15 cellular contexts compared by ENCODE assay signal in the genomic region with DNA sequence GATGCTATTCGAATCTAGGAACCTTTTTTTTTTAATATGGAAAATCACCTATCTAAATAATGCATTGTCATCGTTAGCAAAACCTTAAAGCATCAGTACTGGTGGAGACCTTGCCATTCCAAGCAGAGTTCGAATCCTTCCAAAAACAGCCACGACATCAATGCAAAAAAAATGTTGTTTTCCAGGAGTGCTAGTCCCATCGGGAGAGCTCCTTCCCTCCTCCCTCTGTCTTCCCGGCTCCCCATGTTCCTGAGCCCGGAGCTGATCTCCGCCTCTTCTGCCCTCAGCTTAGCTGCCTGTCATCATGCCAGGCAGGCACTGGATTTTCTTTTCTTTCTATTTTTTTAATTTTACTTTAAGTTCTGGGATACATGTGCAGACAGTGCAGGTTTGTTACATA.
DNase-seq lines count a peak whose midpoint lies in the region; ATAC-seq, FAIRE-seq and TF ChIP-seq lines count a peak whose summit lies in the region.
"Had no signal": no experiment of that assay in that cellular context is flagged by ENCODE, and none has a peak within 500 bp of the region (broad histone marks: within the 10 kb centered on the region; RNA-seq: fewer than 3 reads in every experiment).

No MANE protein-coding gene starts in this region.

- in situ Hi-C loops in K562 (cut with MboI) = no loop called here

- H3K9me3 ChIP-seq in K562 (replicated peaks; ENCODE audit: control insufficient read depth, insufficient read depth, low read depth, low read length) = no peaks in the 10 kb centered on the region
- H3K9me3 ChIP-seq in iPS-18c (ENCODE audit: control insufficient read depth, insufficient read depth, low read length) = no peaks in the 10 kb centered on the region
- no peaks in the 10 kb centered on the region for H3K9me3 ChIP-seq in MG63

- H3K27me3 ChIP-seq in K562 (ENCODE audit: control insufficient read depth in 2 of 2, insufficient read depth in 2 of 2, low read length in 2 of 2) (peaks cover 39 to 57% of the 10 kb centered on the region in 2 experiments), MG63 (no peaks in the 10 kb centered on the region)
- H3K27me3 ChIP-seq: right lobe of liver had no signal

- FAIRE-seq in K562 (lab: Jason Lieb, UNC) = no peak

- no peaks in the 10 kb centered on the region for H3K79me2 ChIP-seq in K562 (ENCODE audit: control insufficient read depth, insufficient read depth, low read length)

- H3K9ac ChIP-seq in K562 (ENCODE audit: insufficient read depth in 1 of 2, low read depth in 2 of 2, low read length in 2 of 2) = no peak overlapping the region

- H3K4me3 ChIP-seq in K562 (no peak overlapping the region), iPS-18c (ENCODE audit: insufficient read depth, low read depth, low read length) (peak overlapping the region; percentile 28), MG63 (no peak overlapping the region)
- H3K4me3 ChIP-seq: right lobe of liver had no signal

- H3K27ac ChIP-seq in K562 (ENCODE audit: extremely low read depth, low read depth, low read length) = no peak overlapping the region
- H3K27ac ChIP-seq: right lobe of liver had no signal

- no TSS peak for BruUV-seq in K562 (replicated peaks; lab: Mats Ljungman, UMichigan)

- no peaks in the 10 kb centered on the region for H3K9me1 ChIP-seq in K562 (ENCODE audit: control insufficient read depth, insufficient read depth, low read length)

- TF ChIP-seq EP300 in K562 (IDR thresholded peaks at IDR 0.05; ENCODE audit: low read length) = no peak

- intact Hi-C loops in K562 (cut with micrococcal nuclease) = no loop called here

- H4K20me1 ChIP-seq in K562 (replicated peaks; ENCODE audit: control insufficient read depth, insufficient read depth, low read length) = no peaks in the 10 kb centered on the region

- TF ChIP-seq RAD21 in K562 (CRISPR knock-in tag; conservative IDR thresholded peaks at IDR 0.05 in 1 of 2, IDR thresholded peaks at IDR 0.05 in 1 of 2) = no peak

- no peak for ATAC-seq in K562
- ATAC-seq in GM19035 (IDR thresholded peaks at IDR 0.05; ENCODE audit: unreplicated experiment) = no peak
- ATAC-seq: activated CD4-positive, alpha-beta T cell treated with anti-CD3 and anti-CD28 coated beads for 36 hours; SK-N-SH treated with all-trans-retinoic acid at 6 μM for 48 hours had no signal

- DNase-seq in Daoy (ENCODE audit: low read depth) = peak; percentile 48
- DNase-seq in K562 (ENCODE audit: extremely low read depth in 1 of 4, low spot score in 3 of 4) = no peak
- peak; percentile 76 for DNase-seq in putamen (ENCODE audit: low spot score)
- no peak for DNase-seq in epidermal melanocyte (ENCODE audit: insufficient read length, low spot score)
- DNase-seq in MG63 = no peak
- no peak for DNase-seq in cerebellar nuclear complex (lab: John Stamatoyannopoulos, UW)
- DNase-seq: activated CD4-positive, alpha-beta T cell treated with anti-CD3 and anti-CD28 coated beads for 36 hours; effector memory CD4-positive, alpha-beta T cell; HFFc6; islet precursor cell; NCI-H748 treated with DMSO at 0.1 percent for 48 hours; right lobe of liver had no signal

- no peak for TF ChIP-seq POLR2A in K562 (conservative IDR thresholded peaks at IDR 0.05)

- TF ChIP-seq CTCF in K562 (IDR thresholded peaks at IDR 0.05 in 2 of 3, conservative IDR thresholded peaks at IDR 0.05 in 1 of 3; ENCODE audit: insufficient read depth in 2 of 3, low read depth in 1 of 3, low read length in 3 of 3) = no peak

- H3K4me2 ChIP-seq in K562 (ENCODE audit: insufficient read depth, low read length) = no peak overlapping the region

- WGBS in K562 (ENCODE audit: insufficient coverage, low coverage, missing lambda C conversion rate) = 0% methylated on average over 8 of the region's 8 CpGs

- H3K36me3 ChIP-seq in K562 (ENCODE audit: control insufficient read depth, insufficient read depth, low read length) (no peaks in the 10 kb centered on the region), MG63 (no peaks in the 10 kb centered on the region)
- H3K36me3 ChIP-seq: right lobe of liver had no signal

- H3K4me1 ChIP-seq in K562 (replicated peaks in 1 of 2; ENCODE audit: control insufficient read depth in 2 of 2, insufficient read depth in 2 of 2, low read length in 2 of 2) = no peaks in the 10 kb centered on the region

- no peak overlapping the region for H2AFZ ChIP-seq in K562 (ENCODE audit: low read depth, low read length)

- CTCF ChIA-PET in K562 (lab: Yijun Ruan, JAX; ENCODE audit: low intra/inter-chr PET ratio) = no interaction called here

- POLR2A ChIA-PET in K562 (lab: Yijun Ruan, JAX) = interaction anchor here (0.9 kb wide), 1 partner anchor 8 kb away, joined by 3 read pairs; no protein-coding TSS in a partner anchor

TF ChIP-seq in K562, 482 proteins besides CTCF, POLR2A, EP300 and RAD21:
- peak; percentile 29; the same call in 1 of the 2 replicates for TF ChIP-seq MAFG (tag; conservative IDR thresholded peaks at IDR 0.05)
- TF ChIP-seq, protein P1, sequence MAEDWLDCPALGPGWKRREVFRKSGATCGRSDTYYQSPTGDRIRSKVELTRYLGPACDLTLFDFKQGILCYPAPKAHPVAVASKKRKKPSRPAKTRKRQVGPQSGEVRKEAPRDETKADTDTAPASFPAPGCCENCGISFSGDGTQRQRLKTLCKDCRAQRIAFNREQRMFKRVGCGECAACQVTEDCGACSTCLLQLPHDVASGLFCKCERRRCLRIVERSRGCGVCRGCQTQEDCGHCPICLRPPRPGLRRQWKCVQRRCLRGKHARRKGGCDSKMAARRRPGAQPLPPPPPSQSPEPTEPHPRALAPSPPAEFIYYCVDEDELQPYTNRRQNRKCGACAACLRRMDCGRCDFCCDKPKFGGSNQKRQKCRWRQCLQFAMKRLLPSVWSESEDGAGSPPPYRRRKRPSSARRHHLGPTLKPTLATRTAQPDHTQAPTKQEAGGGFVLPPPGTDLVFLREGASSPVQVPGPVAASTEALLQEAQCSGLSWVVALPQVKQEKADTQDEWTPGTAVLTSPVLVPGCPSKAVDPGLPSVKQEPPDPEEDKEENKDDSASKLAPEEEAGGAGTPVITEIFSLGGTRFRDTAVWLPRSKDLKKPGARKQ (CRISPR knock-in tag; IDR thresholded peaks at IDR 0.05) = no peak
TF ChIP-seq in K562: peak in this region for 1.

Comparison
In these comparisons a context has a peak if more than half of its experiments do, and no peak if none do; other contexts are left out.
1. DNase-seq: peak in Daoy (single experiment) and putamen (single experiment); none in K562 (0 of 4), epidermal melanocyte (single experiment), MG63 (single experiment) and cerebellar nuclear complex (0 of 2).